In the genomic region with DNA sequence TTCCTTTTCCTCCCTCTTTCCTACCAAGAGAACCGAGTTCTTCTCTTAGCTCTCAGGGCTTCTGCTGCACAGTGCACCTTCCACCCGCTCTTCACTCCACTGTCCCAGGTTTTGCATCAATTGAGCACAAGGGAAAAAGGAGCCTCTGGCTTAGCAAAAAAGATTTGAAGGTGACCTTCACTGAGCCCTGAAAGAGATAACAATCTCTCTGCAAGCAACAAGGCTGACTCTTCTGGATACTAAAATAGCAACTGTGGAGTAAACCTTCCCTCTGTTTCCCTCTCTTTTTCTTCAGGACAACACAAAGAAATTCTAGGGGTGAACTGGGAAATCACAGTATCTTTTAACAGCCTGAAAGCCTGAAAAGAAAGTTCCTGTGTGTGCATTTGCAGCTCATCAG, we compare ENCODE assay signal across 18 cellular contexts.
DNase-seq lines count a peak whose midpoint lies in the region; ATAC-seq and TF ChIP-seq lines count a peak whose summit lies in the region.
"Had no signal": no experiment of that assay in that cellular context is flagged by ENCODE, and none has a peak within 500 bp of the region (broad histone marks: within the 10 kb centered on the region; RNA-seq: fewer than 3 reads in every experiment).

No MANE protein-coding gene starts in this region.

- CTCF ChIA-PET in SK-N-SH (lab: Yijun Ruan, JAX) = interaction anchor here (0.8 to 4.8 kb wide), 2 partner anchors 34 to 52 kb away, joined by 3 to 36 read pairs; no protein-coding TSS in a partner anchor

- H3K9me3 ChIP-seq in SK-N-SH = no peaks in the 10 kb centered on the region
- H3K9me3 ChIP-seq: A549 had no signal

- H3K9me3 Mint-ChIP-seq in progenitor cell of endocrine pancreas (ENCODE audit: low read depth) = no peaks in the 10 kb centered on the region
- H3K9me3 Mint-ChIP-seq: CD4-positive, alpha-beta T cell had no signal

- H3K27ac ChIP-seq in SK-N-SH (ENCODE audit: low read depth in 2 of 2, low read length in 1 of 2) = no peak overlapping the region
- peak overlapping the region; percentile 47 for H3K27ac ChIP-seq in mesendoderm (ENCODE audit: low read depth, low read length)
- H3K27ac ChIP-seq: 22Rv1; A549; BLaER1 treated with 17β-estradiol and CSF1 and Interleukin-3, amounts not matched to agents 10 nM and 100 nM; C4-2B had no signal

- no peak overlapping the region for H2BK15ac ChIP-seq in mesendoderm (replicated peaks; ENCODE audit: low read depth)

- 80% methylated on average over 2 of the region's 2 CpGs for WGBS in SK-N-SH (ENCODE audit: low lambda C conversion rate)
- no CpG with 5 or more reads among the region's 2 CpGs for WGBS in mesendoderm (ENCODE audit: extremely low coverage, insufficient coverage, low lambda C conversion rate)

- no peak overlapping the region for H3K4me3 ChIP-seq in SK-N-SH (ENCODE audit: low read depth in 2 of 2, low read length in 1 of 2)
- no peak overlapping the region for H3K4me3 ChIP-seq in mesendoderm (ENCODE audit: low read length)
- H3K4me3 ChIP-seq: A549; BLaER1 treated with 17β-estradiol and CSF1 and Interleukin-3, amounts not matched to agents 10 nM and 100 nM had no signal

- TF ChIP-seq RAD21 in SK-N-SH (IDR thresholded peaks at IDR 0.05; ENCODE audit: low read length) = no peak

- H2BK5ac ChIP-seq in mesendoderm (ENCODE audit: low read length) = peak overlapping the region; percentile 85

- no peak overlapping the region for H3K4ac ChIP-seq in mesendoderm (ENCODE audit: low read depth, low read length)

- ATAC-seq in SK-N-SH treated with all-trans-retinoic acid at 6 μM for 48 hours = peak; percentile 14; the same call in 2 of the 3 replicates
- ATAC-seq: A549; CD8-positive, alpha-beta T cell had no signal

- peaks cover 2% of the 10 kb centered on the region for H3F3A ChIP-seq in SK-N-SH (replicated peaks; ENCODE audit: insufficient read depth)

- H3K4me1 Mint-ChIP-seq in progenitor cell of endocrine pancreas (ENCODE audit: low read depth) = peaks cover 7% of the 10 kb centered on the region
- H3K4me1 Mint-ChIP-seq: B cell had no signal

- H3K9ac ChIP-seq in SK-N-SH (no peak overlapping the region), mesendoderm (ENCODE audit: low read length) (no peak overlapping the region)
- H3K9ac ChIP-seq: BLaER1 treated with 17β-estradiol and CSF1 and Interleukin-3, amounts not matched to agents 10 nM and 100 nM had no signal

- H3K79me1 ChIP-seq in mesendoderm (ENCODE audit: low read length) = no peaks in the 10 kb centered on the region

- DNase-seq in SK-N-SH = no peak
- no peak for DNase-seq in mesendoderm
- DNase-seq in progenitor cell of endocrine pancreas (ENCODE audit: low spot score, unreplicated experiment) = no peak
- DNase-seq in medulla oblongata (ENCODE audit: extremely low spot score) = no peak
- no peak for DNase-seq in NCI-H774 (lab: John Stamatoyannopoulos, UW)
- DNase-seq: AML-193; Caco-2; Calu3; CD4-positive, alpha-beta T cell; CD8-positive, alpha-beta T cell; DMS79 treated with DMSO at 0.1 percent for 48 hours; GF-D8 had no signal

- no peak overlapping the region for H4K8ac ChIP-seq in mesendoderm (ENCODE audit: low read depth, low read length)

- H3K79me2 ChIP-seq in SK-N-SH (ENCODE audit: insufficient read depth) (peaks cover 47% of the 10 kb centered on the region), mesendoderm (ENCODE audit: control insufficient read depth, insufficient read depth, low read length) (no peaks in the 10 kb centered on the region)

- no peak for TF ChIP-seq CTCF in SK-N-SH (IDR thresholded peaks at IDR 0.05)
- no peak for TF ChIP-seq CTCF in progenitor cell of endocrine pancreas (IDR thresholded peaks at IDR 0.05; ENCODE audit: unreplicated experiment)

- no peaks in the 10 kb centered on the region for H4K20me1 ChIP-seq in SK-N-SH (ENCODE audit: insufficient read depth)
- H4K20me1 ChIP-seq: BLaER1 treated with 17β-estradiol and CSF1 and Interleukin-3, amounts not matched to agents 10 nM and 100 nM had no signal

- H3K4me1 ChIP-seq in SK-N-SH (ENCODE audit: control insufficient read depth in 1 of 2, insufficient read depth in 2 of 2, low read depth in 1 of 2, low read length in 1 of 2) (peaks cover 0 to 6% of the 10 kb centered on the region in 2 experiments; a peak in 3 of 4 replicates), mesendoderm (ENCODE audit: control insufficient read depth, low read depth, low read length) (peaks cover 12% of the 10 kb centered on the region)
- H3K4me1 ChIP-seq: A549, Caco-2 had no signal

- H3K27me3 ChIP-seq in SK-N-SH (ENCODE audit: insufficient read depth) = no peaks in the 10 kb centered on the region
- H3K27me3 ChIP-seq in mesendoderm (ENCODE audit: insufficient read depth, low read length, poor library complexity) = no peaks in the 10 kb centered on the region
- H3K27me3 ChIP-seq: BLaER1 treated with 17β-estradiol and CSF1 and Interleukin-3, amounts not matched to agents 10 nM and 100 nM had no signal

- H3K4me3 Mint-ChIP-seq in progenitor cell of endocrine pancreas (ENCODE audit: low read depth) = no peak overlapping the region
- H3K4me3 Mint-ChIP-seq: B cell; CD4-positive, alpha-beta T cell; CD8-positive, alpha-beta T cell had no signal

- H4K5ac ChIP-seq in mesendoderm (ENCODE audit: low read length) = peak overlapping the region; percentile 72

- H3K56ac ChIP-seq in mesendoderm (ENCODE audit: low read length) = peak overlapping the region; percentile 68

- peak overlapping the region; percentile 31 for H3K27ac Mint-ChIP-seq in progenitor cell of endocrine pancreas
- H3K27ac Mint-ChIP-seq: B cell; CD4-positive, alpha-beta T cell; CD8-positive, alpha-beta T cell had no signal

- H3K4me2 ChIP-seq in SK-N-SH (no peak overlapping the region), mesendoderm (ENCODE audit: low read length) (no peak overlapping the region)
- H3K4me2 ChIP-seq: A549; BLaER1 treated with 17β-estradiol and CSF1 and Interleukin-3, amounts not matched to agents 10 nM and 100 nM had no signal

- no peak overlapping the region for H2AFZ ChIP-seq in SK-N-SH (ENCODE audit: low read depth)

- POLR2A ChIA-PET in SK-N-SH (lab: Yijun Ruan, JAX) = no interaction called here

- no peaks in the 10 kb centered on the region for H3K9me2 ChIP-seq in SK-N-SH

- H2AK5ac ChIP-seq in mesendoderm (ENCODE audit: low read length) = no peak overlapping the region

- H2BK120ac ChIP-seq in mesendoderm (ENCODE audit: low read depth, low read length) = no peak overlapping the region

- H3K36me3 ChIP-seq in SK-N-SH (replicated peaks in 1 of 2; ENCODE audit: control insufficient read depth in 1 of 2, insufficient read depth in 2 of 2, low read length in 1 of 2) (peaks cover 0 to 57% of the 10 kb centered on the region in 2 experiments), mesendoderm (ENCODE audit: control insufficient read depth, insufficient read depth, low read length) (no peaks in the 10 kb centered on the region)
- H3K36me3 ChIP-seq: BLaER1 treated with 17β-estradiol and CSF1 and Interleukin-3, amounts not matched to agents 10 nM and 100 nM had no signal

- peak overlapping the region; percentile 19 for H3K18ac ChIP-seq in mesendoderm (ENCODE audit: low read length)

- no peak for TF ChIP-seq EP300 in SK-N-SH (IDR thresholded peaks at IDR 0.05; ENCODE audit: borderline replicate concordance in 1 of 2, low read depth in 1 of 2, low read length in 1 of 2)

- no peak overlapping the region for H3K23ac ChIP-seq in mesendoderm (ENCODE audit: low read length)

- no peaks in the 10 kb centered on the region for H3K36me3 Mint-ChIP-seq in progenitor cell of endocrine pancreas (ENCODE audit: insufficient read depth)
- H3K36me3 Mint-ChIP-seq: CD8-positive, alpha-beta T cell had no signal

- H3K27me3 Mint-ChIP-seq in progenitor cell of endocrine pancreas = peaks cover 25% of the 10 kb centered on the region

TF ChIP-seq in SK-N-SH treated with all-trans-retinoic acid at 6 μM for 48 hours, 23 proteins besides CTCF, POLR2A, EP300 and RAD21 (continues in another document):
- no peak for TF ChIP-seq ZFP3 (CRISPR knock-in tag; IDR thresholded peaks at IDR 0.05)
- no peak for TF ChIP-seq ESRRG (CRISPR knock-in tag; IDR thresholded peaks at IDR 0.05)
- TF ChIP-seq ZNF565 (CRISPR knock-in tag; conservative IDR thresholded peaks at IDR 0.05; ENCODE audit: low read depth) = no peak
- no peak for TF ChIP-seq GLIS3 (CRISPR knock-in tag; IDR thresholded peaks at IDR 0.05)
- no peak for TF ChIP-seq PPARA (CRISPR knock-in tag; IDR thresholded peaks at IDR 0.05; ENCODE audit: borderline replicate concordance)

TF ChIP-seq in SK-N-SH, 30 proteins besides CTCF, POLR2A, EP300 and RAD21:
- TF ChIP-seq JUND (IDR thresholded peaks at IDR 0.05) = no peak
- TF ChIP-seq YY1 (IDR thresholded peaks at IDR 0.05; ENCODE audit: low read depth) = no peak
- no peak for TF ChIP-seq SMC3 (IDR thresholded peaks at IDR 0.05; ENCODE audit: low read depth, low read length)
- TF ChIP-seq, protein P1, sequence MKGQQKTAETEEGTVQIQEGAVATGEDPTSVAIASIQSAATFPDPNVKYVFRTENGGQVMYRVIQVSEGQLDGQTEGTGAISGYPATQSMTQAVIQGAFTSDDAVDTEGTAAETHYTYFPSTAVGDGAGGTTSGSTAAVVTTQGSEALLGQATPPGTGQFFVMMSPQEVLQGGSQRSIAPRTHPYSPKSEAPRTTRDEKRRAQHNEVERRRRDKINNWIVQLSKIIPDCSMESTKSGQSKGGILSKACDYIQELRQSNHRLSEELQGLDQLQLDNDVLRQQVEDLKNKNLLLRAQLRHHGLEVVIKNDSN (IDR thresholded peaks at IDR 0.05; ENCODE audit: borderline replicate concordance, low read depth) = no peak
- no peak for TF ChIP-seq RFX5 (IDR thresholded peaks at IDR 0.05; ENCODE audit: low read length)
